In the genomic region with DNA sequence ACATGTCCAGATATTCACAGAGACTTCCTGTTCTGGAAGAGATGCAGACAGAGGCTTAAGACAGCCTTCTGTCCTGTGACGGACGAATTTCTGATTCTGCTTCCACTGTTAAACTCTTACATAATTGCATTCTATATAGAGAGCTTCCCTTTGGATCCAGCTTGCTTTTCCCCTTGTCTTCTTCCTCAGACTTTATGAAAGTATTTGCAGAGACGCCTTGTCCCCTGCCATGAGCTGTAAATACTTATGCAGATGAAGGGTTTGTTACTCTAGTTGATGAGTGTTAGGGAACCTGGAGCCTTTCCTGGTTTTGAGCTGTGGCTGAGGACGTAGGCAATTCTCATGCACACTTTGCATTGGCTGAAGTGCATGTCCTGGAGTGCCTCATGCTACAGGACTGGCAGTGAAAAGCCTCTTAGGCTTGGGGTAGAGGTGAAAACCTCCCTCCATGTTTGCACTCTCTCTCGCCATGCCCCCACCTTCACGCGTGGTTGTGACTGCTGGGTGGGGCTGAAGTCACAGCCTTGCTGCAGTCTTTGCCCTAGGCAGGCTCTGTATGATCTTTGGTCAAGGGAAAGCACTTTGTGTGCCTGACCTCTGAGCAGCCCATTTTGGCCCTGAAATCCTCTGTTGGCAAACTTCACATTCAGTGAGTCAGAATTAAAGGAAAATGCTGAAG, we compare ENCODE assay signal across 1 cellular context.
TF ChIP-seq lines count a peak whose summit lies in the region.

No MANE protein-coding gene starts in this region.

TF ChIP-seq in SK-N-SH, 30 proteins besides CTCF, POLR2A, EP300 and RAD21 (continued from another document):
- TF ChIP-seq, protein P1, sequence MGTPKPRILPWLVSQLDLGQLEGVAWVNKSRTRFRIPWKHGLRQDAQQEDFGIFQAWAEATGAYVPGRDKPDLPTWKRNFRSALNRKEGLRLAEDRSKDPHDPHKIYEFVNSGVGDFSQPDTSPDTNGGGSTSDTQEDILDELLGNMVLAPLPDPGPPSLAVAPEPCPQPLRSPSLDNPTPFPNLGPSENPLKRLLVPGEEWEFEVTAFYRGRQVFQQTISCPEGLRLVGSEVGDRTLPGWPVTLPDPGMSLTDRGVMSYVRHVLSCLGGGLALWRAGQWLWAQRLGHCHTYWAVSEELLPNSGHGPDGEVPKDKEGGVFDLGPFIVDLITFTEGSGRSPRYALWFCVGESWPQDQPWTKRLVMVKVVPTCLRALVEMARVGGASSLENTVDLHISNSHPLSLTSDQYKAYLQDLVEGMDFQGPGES (IDR thresholded peaks at IDR 0.05; ENCODE audit: low read depth, low read length): no peak
- no peak for TF ChIP-seq SMC3 (IDR thresholded peaks at IDR 0.05; ENCODE audit: low read depth, low read length)
